In genomic region chr19:5603626-5604025, GRCh38 we compare ENCODE assay signal across 24 cellular contexts. TPM values are rescaled to one million over a fixed set of nuclear protein-coding genes. Genes with fewer than 3 reads are reported as not detected.
"Had no signal": no experiment of that assay in that cellular context is flagged by ENCODE, and none has a peak within 500 bp of the region (broad histone marks: within the 10 kb centered on the region; RNA-seq: fewer than 3 reads in every experiment).

No MANE protein-coding gene starts in this region.

- H3K27me3 ChIP-seq: esophagus muscularis mucosa, gastrocnemius medialis, heart right ventricle, spleen, stomach, transverse colon had no signal

- H3K27me3 Mint-ChIP-seq: dendritic cell treated with granulocyte-macrophage colony-stimulating factor and Interleukin-4, amounts not matched to agents 40 ng/mL and 50 ng/mL, for 4 days; effector memory CD8-positive, alpha-beta T cell; natural killer cell treated with Interleukin-12 subunit alpha and Interleukin-12 subunit beta and Interleukin-15 and Interleukin-18, amount 100 ng/mL, for 72 hours had no signal

- H3K27ac Mint-ChIP-seq: dendritic cell treated with granulocyte-macrophage colony-stimulating factor and Interleukin-4, amounts not matched to agents 40 ng/mL and 50 ng/mL, for 4 days; effector memory CD8-positive, alpha-beta T cell; natural killer cell treated with Interleukin-12 subunit alpha and Interleukin-12 subunit beta and Interleukin-15 and Interleukin-18, amount 100 ng/mL, for 72 hours had no signal

- H3K4me3 Mint-ChIP-seq: dendritic cell treated with granulocyte-macrophage colony-stimulating factor and Interleukin-4, amounts not matched to agents 40 ng/mL and 50 ng/mL, for 4 days; effector memory CD8-positive, alpha-beta T cell; natural killer cell treated with Interleukin-12 subunit alpha and Interleukin-12 subunit beta and Interleukin-15 and Interleukin-18, amount 100 ng/mL, for 72 hours had no signal

- H3K27ac ChIP-seq: epithelial cell of prostate, esophagus muscularis mucosa, gastrocnemius medialis, heart right ventricle, spleen, stomach, thoracic aorta, transverse colon had no signal

- H3K9me3 Mint-ChIP-seq: dendritic cell treated with granulocyte-macrophage colony-stimulating factor and Interleukin-4, amounts not matched to agents 40 ng/mL and 50 ng/mL, for 4 days; effector memory CD8-positive, alpha-beta T cell; natural killer cell treated with Interleukin-12 subunit alpha and Interleukin-12 subunit beta and Interleukin-15 and Interleukin-18, amount 100 ng/mL, for 72 hours had no signal

- DNase-seq: effector memory CD8-positive, alpha-beta T cell; gastrocnemius medialis; heart right ventricle; hypothalamus; islet precursor cell; occipital lobe; right cardiac atrium; stimulated activated CD4-positive, alpha-beta T cell treated with anti-CD3 and anti-CD28 coated beads, Interleukin-15, amount 100 ng/mL, for 24 hours; stimulated activated CD4-positive, alpha-beta T cell treated with anti-CD3 and anti-CD28 coated beads, Interleukin-1b, Interleukin-23, amount 100 ng/mL, for 48 hours; stimulated activated CD4-positive, alpha-beta T cell treated with anti-CD3 and anti-CD28 coated beads, Interleukin-4, amount 100 ng/mL, for 24 hours; stimulated activated naive CD4-positive, alpha-beta T cell; stomach; substantia nigra; transverse colon had no signal

- H3K4me3 ChIP-seq: esophagus muscularis mucosa, gastrocnemius medialis, heart right ventricle, mucosa of descending colon, spleen, stomach, thoracic aorta, transverse colon had no signal

- FAIRE-seq: colon had no signal

- H3K9me3 ChIP-seq: esophagus muscularis mucosa, gastrocnemius medialis, heart right ventricle, mucosa of descending colon, spleen, stomach, thoracic aorta, transverse colon had no signal

- ATAC-seq: effector memory CD8-positive, alpha-beta T cell; gastrocnemius medialis; heart right ventricle; left lobe of liver; mucosa of descending colon; natural killer cell treated with Interleukin-12 subunit alpha and Interleukin-12 subunit beta and Interleukin-15 and Interleukin-18, amount 100 ng/mL, for 72 hours; right cardiac atrium had no signal

- H3K4me1 ChIP-seq: esophagus muscularis mucosa, gastrocnemius medialis, stomach, transverse colon had no signal

RNA-seq across cellular contexts. Expression of gene TINCR, which starts 35.9 kb away (rescaled TPM):
- total RNA-seq: fibroblast of villous mesenchyme, left lobe of liver had no signal
